ENCODE assay signal across 8 cellular contexts in genomic region chr6:53956068-53956711, GRCh38.
DNase-seq lines count a peak whose midpoint lies in the region; ATAC-seq and TF ChIP-seq lines count a peak whose summit lies in the region.

No MANE protein-coding gene starts in this region.

- peak; percentile 25 to 71 (median 65) for TF ChIP-seq CTCF in body of pancreas (IDR thresholded peaks at IDR 0.05)

- H3K4me3 Mint-ChIP-seq in stimulated activated effector memory CD8-positive, alpha-beta T cell treated with anti-CD3 and anti-CD28 coated beads, Interleukin-12 subunit alpha, Interleukin-12 subunit beta, amount 100 ng/mL, for 72 hours: no peak overlapping the region

- no peaks in the 10 kb centered on the region for H3K4me1 ChIP-seq in body of pancreas

- no peak for TF ChIP-seq POLR2A in body of pancreas (IDR thresholded peaks at IDR 0.05)

- H3K4me3 ChIP-seq in body of pancreas: no peak overlapping the region

- peak; percentile 91 for ATAC-seq in GM19025 (IDR thresholded peaks at IDR 0.05; ENCODE audit: low read depth, unreplicated experiment)
- peak; percentile 80 for ATAC-seq in HG03442 (IDR thresholded peaks at IDR 0.05; ENCODE audit: unreplicated experiment)
- ATAC-seq in body of pancreas: peak; percentile 91
- peak; percentile 69 for ATAC-seq in stimulated activated effector memory CD8-positive, alpha-beta T cell treated with anti-CD3 and anti-CD28 coated beads, Interleukin-12 subunit alpha, Interleukin-12 subunit beta, amount 100 ng/mL, for 72 hours

- no peaks in the 10 kb centered on the region for H3K9me3 ChIP-seq in body of pancreas

- 22 to 23% methylated on average over 6 of the region's 6 CpGs for WGBS in body of pancreas, 2 donors

- H3K36me3 ChIP-seq in body of pancreas (replicated peaks in 1 of 2; ENCODE audit: insufficient read depth in 1 of 2, low read depth in 2 of 2): no peaks in the 10 kb centered on the region

- H3K9me3 Mint-ChIP-seq in stimulated activated effector memory CD8-positive, alpha-beta T cell treated with anti-CD3 and anti-CD28 coated beads, Interleukin-12 subunit alpha, Interleukin-12 subunit beta, amount 100 ng/mL, for 72 hours: no peaks in the 10 kb centered on the region

- no peak overlapping the region for H3K27ac Mint-ChIP-seq in stimulated activated effector memory CD8-positive, alpha-beta T cell treated with anti-CD3 and anti-CD28 coated beads, Interleukin-12 subunit alpha, Interleukin-12 subunit beta, amount 100 ng/mL, for 72 hours

- H3K27me3 ChIP-seq in body of pancreas: no peaks in the 10 kb centered on the region

- no peaks in the 10 kb centered on the region for H3K4me1 Mint-ChIP-seq in stimulated activated effector memory CD8-positive, alpha-beta T cell treated with anti-CD3 and anti-CD28 coated beads, Interleukin-12 subunit alpha, Interleukin-12 subunit beta, amount 100 ng/mL, for 72 hours

- H3K27ac ChIP-seq in body of pancreas: no peak overlapping the region

- intact Hi-C loops in body of pancreas (cut with DNase I): no loop called here

- no peaks in the 10 kb centered on the region for H3K36me3 Mint-ChIP-seq in stimulated activated effector memory CD8-positive, alpha-beta T cell treated with anti-CD3 and anti-CD28 coated beads, Interleukin-12 subunit alpha, Interleukin-12 subunit beta, amount 100 ng/mL, for 72 hours

- DNase-seq in CD1c-positive myeloid dendritic cell (ENCODE audit: extremely low spot score) (peak; percentile 15), NCI-H526 (lab: John Stamatoyannopoulos, UW) (peak; percentile 51 to 80), body of pancreas (peak; percentile 62 to 75 (median 70)), iPS DF 19.7 (ENCODE audit: low read depth, low spot score) (peak; percentile 67)
- DNase-seq in stimulated activated effector memory CD8-positive, alpha-beta T cell treated with anti-CD3 and anti-CD28 coated beads, Interleukin-12 subunit alpha, Interleukin-12 subunit beta, amount 100 ng/mL, for 72 hours (ENCODE audit: low spot score in 2 of 2): peak in 1 of 2 donors; percentile 57
- DNase-seq in stimulated activated CD4-positive, alpha-beta T cell treated with anti-CD3 and anti-CD28 coated beads, Interleukin-15, amount 100 ng/mL, for 24 hours: no peak
